20 cellular contexts compared by ENCODE assay signal in genomic region chr7:1101580-1102431, GRCh38. TPM values are rescaled to one million over a fixed set of nuclear protein-coding genes. Genes with fewer than 3 reads are reported as not detected.
DNase-seq lines count a peak whose midpoint lies in the region; ATAC-seq and TF ChIP-seq lines count a peak whose summit lies in the region.
"Had no signal": no experiment of that assay in that cellular context is flagged by ENCODE, and none has a peak within 500 bp of the region (broad histone marks: within the 10 kb centered on the region; RNA-seq: fewer than 3 reads in every experiment).

No MANE protein-coding gene starts in this region.

- no peaks in the 10 kb centered on the region for H3K9me3 ChIP-seq in thoracic aorta
- H3K9me3 ChIP-seq: breast epithelium, transverse colon had no signal

- H3K4me1 Mint-ChIP-seq in activated CD4-positive, alpha-beta T cell treated with anti-CD3 and anti-CD28 coated beads for 36 hours: peaks cover 24% of the 10 kb centered on the region
- peaks cover 73% of the 10 kb centered on the region for H3K4me1 Mint-ChIP-seq in brain

- TF ChIP-seq CTCF in brain (conservative IDR thresholded peaks at IDR 0.05) (no peak), thoracic aorta (IDR thresholded peaks at IDR 0.05) (peak; percentile 16)

- no peaks in the 10 kb centered on the region for H3K9me3 Mint-ChIP-seq in activated CD4-positive, alpha-beta T cell treated with anti-CD3 and anti-CD28 coated beads for 36 hours (ENCODE audit: low read depth)
- peaks cover 3 to 10% (median 8%) of the 10 kb centered on the region in 5 experiments for H3K9me3 Mint-ChIP-seq in brain

- intact Hi-C loops in activated CD4-positive, alpha-beta T cell treated with anti-CD3 and anti-CD28 coated beads for 36 hours (cut with DNase I, micrococcal nuclease): no loop called here

- H3K4me1 ChIP-seq in thoracic aorta (ENCODE audit: control insufficient read depth in 1 of 2, low read depth in 2 of 2): peaks cover 10 to 23% of the 10 kb centered on the region in 2 donors
- H3K4me1 ChIP-seq: transverse colon had no signal

- no peak overlapping the region for H3K4me3 Mint-ChIP-seq in activated CD4-positive, alpha-beta T cell treated with anti-CD3 and anti-CD28 coated beads for 36 hours
- peak overlapping the region in 1 of 5 experiments; percentile 57 for H3K4me3 Mint-ChIP-seq in brain
- H3K4me3 Mint-ChIP-seq: T-helper 1 cell treated with Interleukin-12 subunit alpha and Interleukin-12 subunit beta and Interleukin-4 antibody, amounts not matched to agents 30 μg/mL and 1 μg/mL, for 36 hours had no signal

- no peak for ATAC-seq in activated CD4-positive, alpha-beta T cell treated with anti-CD3 and anti-CD28 coated beads for 36 hours
- ATAC-seq in thoracic aorta (ENCODE audit: insufficient number of reproducible peaks, low FRiP score, low read depth) (peak; percentile 20), GM21723 (IDR thresholded peaks at IDR 0.05; ENCODE audit: unreplicated experiment) (no peak), GM18505 (IDR thresholded peaks at IDR 0.05; ENCODE audit: unreplicated experiment) (no peak)
- ATAC-seq: HCT116 had no signal

- no peak for TF ChIP-seq POLR2A in GM18505 (IDR thresholded peaks at IDR 0.05; ENCODE audit: borderline replicate concordance, extremely low read depth, insufficient read depth, insufficient read length)

- peak overlapping the region; percentile 25 to 48 for H3K27ac ChIP-seq in thoracic aorta
- H3K27ac ChIP-seq: 22Rv1, breast epithelium, KMS-11, transverse colon had no signal

- peaks cover 15% of the 10 kb centered on the region for H3K36me3 Mint-ChIP-seq in activated CD4-positive, alpha-beta T cell treated with anti-CD3 and anti-CD28 coated beads for 36 hours (ENCODE audit: low read depth)
- H3K36me3 Mint-ChIP-seq in brain: peaks cover 24% of the 10 kb centered on the region

- H3K27me3 Mint-ChIP-seq in activated CD4-positive, alpha-beta T cell treated with anti-CD3 and anti-CD28 coated beads for 36 hours: no peaks in the 10 kb centered on the region
- H3K27me3 Mint-ChIP-seq in brain: no peaks in the 10 kb centered on the region
- H3K27me3 Mint-ChIP-seq: CD4-positive, CD25-positive, alpha-beta regulatory T cell had no signal

- H3K27me3 ChIP-seq in thoracic aorta (replicated peaks; ENCODE audit: insufficient read depth): no peaks in the 10 kb centered on the region
- H3K27me3 ChIP-seq: breast epithelium, transverse colon had no signal

- peak overlapping the region; percentile 35 for H3K27ac Mint-ChIP-seq in activated CD4-positive, alpha-beta T cell treated with anti-CD3 and anti-CD28 coated beads for 36 hours
- H3K27ac Mint-ChIP-seq in brain: peak overlapping the region; percentile 34 to 96 (median 82)
- H3K27ac Mint-ChIP-seq: CD4-positive, CD25-positive, alpha-beta regulatory T cell; T-helper 1 cell treated with Interleukin-12 subunit alpha and Interleukin-12 subunit beta and Interleukin-4 antibody, amounts not matched to agents 30 μg/mL and 1 μg/mL, for 36 hours had no signal

- H3K4me3 ChIP-seq in thoracic aorta: peak overlapping the region; percentile 37
- H3K4me3 ChIP-seq: transverse colon had no signal

- CTCF ChIA-PET in activated CD4-positive, alpha-beta T cell treated with anti-CD3 and anti-CD28 coated beads for 36 hours (lab: Charles Lee): interaction anchor here (0.7 to 1.3 kb wide), 2 partner anchors 75 to 80 kb away, joined by 3 to 4 read pairs; no protein-coding TSS in a partner anchor

- no peak for DNase-seq in activated CD4-positive, alpha-beta T cell treated with anti-CD3 and anti-CD28 coated beads for 36 hours
- no peak for DNase-seq in activated CD4-positive, alpha-beta T cell treated with anti-CD3 and anti-CD28 coated beads for 48 hours
- peak; percentile 36 for DNase-seq in medulla oblongata (ENCODE audit: extremely low spot score)
- no peak for DNase-seq in thoracic aorta (ENCODE audit: low spot score)
- DNase-seq in stimulated activated CD4-positive, alpha-beta T cell treated with anti-CD3 and anti-CD28 coated beads, Interleukin-4, amount 100 ng/mL, for 4 hours: no peak
- DNase-seq: CD4-positive, CD25-positive, alpha-beta regulatory T cell; EL; NCI-H1105; Right ventricle myocardium superior; stimulated activated CD4-positive, alpha-beta T cell treated with anti-CD3 and anti-CD28 coated beads, Interleukin-2, amount 100 ng/mL, for 48 hours; stimulated activated CD8-positive, alpha-beta memory T cell treated with anti-CD3 and anti-CD28 coated beads, Interleukin-4, amount 100 ng/mL, for 48 hours; transverse colon had no signal

- no peaks in the 10 kb centered on the region for H3K36me3 ChIP-seq in thoracic aorta
- H3K36me3 ChIP-seq: breast epithelium, transverse colon had no signal

- POLR2A ChIA-PET in activated CD4-positive, alpha-beta T cell treated with anti-CD3 and anti-CD28 coated beads for 36 hours (lab: Charles Lee): no interaction called here

RNA-seq across cellular contexts. Expression of gene GPER1, which starts 13.9 kb away (rescaled TPM):
- not detected for total RNA-seq in activated CD4-positive, alpha-beta T cell treated with anti-CD3 and anti-CD28 coated beads for 36 hours
- 10.9 TPM for polyA plus RNA-seq in brain (ENCODE audit: insufficient read depth, low read depth, low replicate concordance)
- 1 to 10 TPM; 3.9 to 5.3 TPM for total RNA-seq in thoracic aorta
- total RNA-seq: CD4-positive, CD25-positive, alpha-beta regulatory T cell had no signal

RNA-seq across cellular contexts. Expression of gene GPR146, which starts 57.5 kb away (rescaled TPM):
- 1 to 10 TPM; 4.7 to 5.6 TPM for total RNA-seq in activated CD4-positive, alpha-beta T cell treated with anti-CD3 and anti-CD28 coated beads for 36 hours
- 10.5 TPM for polyA plus RNA-seq in brain (ENCODE audit: insufficient read depth, low read depth, low replicate concordance)
- total RNA-seq in thoracic aorta: 10 to 100 TPM in 1 of 2 donors, 1 to 10 TPM in 1; 9.0 to 20.3 TPM

RNA-seq across cellular contexts. Expression of gene ZFAND2A, which starts 58.2 kb away (rescaled TPM):
- 10 to 100 TPM; 21.6 to 25.2 TPM for total RNA-seq in activated CD4-positive, alpha-beta T cell treated with anti-CD3 and anti-CD28 coated beads for 36 hours
- 25.2 TPM for polyA plus RNA-seq in brain (ENCODE audit: insufficient read depth, low read depth, low replicate concordance)
- 10 to 100 TPM; 19.3 to 23.2 TPM for total RNA-seq in thoracic aorta

Comparison
In these comparisons a context has a peak if more than half of its experiments do, and no peak if none do; other contexts are left out.
1. RNA of gene GPER1, which starts 13.9 kb away (total RNA-seq): 3.9 to 5.3 TPM in thoracic aorta; not detected in activated CD4-positive, alpha-beta T cell treated with anti-CD3 and anti-CD28 coated beads for 36 hours; every median in the first group is over 4 times any median in the second.